In the genomic region with DNA sequence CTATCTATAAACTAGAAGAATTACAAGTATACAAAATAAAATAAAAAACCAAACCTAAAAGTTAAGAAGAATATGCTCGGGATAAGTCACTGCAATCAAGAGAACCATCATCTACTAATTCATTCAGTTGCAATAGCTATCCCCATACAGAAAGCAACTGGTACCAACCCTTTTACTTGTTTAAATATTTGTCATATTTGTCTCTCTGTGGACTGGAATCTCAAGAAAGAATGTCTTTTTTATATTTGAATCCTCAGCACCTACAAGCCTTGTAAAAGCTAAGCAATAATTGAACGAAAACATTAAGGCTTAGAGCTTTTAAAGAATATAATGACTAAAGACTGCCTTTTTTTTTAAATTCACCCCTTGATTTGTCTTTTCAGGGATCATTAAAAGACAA, we compare ENCODE assay signal across 1 cellular context.
TF ChIP-seq lines count a peak whose summit lies in the region.

No MANE protein-coding gene starts in this region.

TF ChIP-seq in HepG2, 621 proteins besides CTCF, POLR2A, EP300 and RAD21:
- TF ChIP-seq SUZ12 (IDR thresholded peaks at IDR 0.05; ENCODE audit: low read depth, low read length) (no peak), ZNF260 (CRISPR knock-in tag; IDR thresholded peaks at IDR 0.05; ENCODE audit: borderline replicate concordance, low read depth) (no peak), ZBTB8A (CRISPR knock-in tag; IDR thresholded peaks at IDR 0.05; ENCODE audit: borderline replicate concordance, low read depth) (no peak), ZNF672 (CRISPR knock-in tag; IDR thresholded peaks at IDR 0.05) (no peak), HES4 (CRISPR knock-in tag; IDR thresholded peaks at IDR 0.05; ENCODE audit: borderline replicate concordance) (no peak), KDM5B (CRISPR knock-in tag; IDR thresholded peaks at IDR 0.05; ENCODE audit: borderline replicate concordance) (no peak), SIN3B (IDR thresholded peaks at IDR 0.05; ENCODE audit: low read length) (no peak), SMARCE1 (IDR thresholded peaks at IDR 0.05; ENCODE audit: borderline replicate concordance) (no peak), HNF4G (IDR thresholded peaks at IDR 0.05; ENCODE audit: borderline replicate concordance, low read depth, low read length) (no peak), HNF4G (CRISPR knock-in tag; IDR thresholded peaks at IDR 0.05; ENCODE audit: borderline replicate concordance, low read depth) (no peak), ARNTL (CRISPR knock-in tag; IDR thresholded peaks at IDR 0.05) (no peak)
- TF ChIP-seq, protein P1, sequence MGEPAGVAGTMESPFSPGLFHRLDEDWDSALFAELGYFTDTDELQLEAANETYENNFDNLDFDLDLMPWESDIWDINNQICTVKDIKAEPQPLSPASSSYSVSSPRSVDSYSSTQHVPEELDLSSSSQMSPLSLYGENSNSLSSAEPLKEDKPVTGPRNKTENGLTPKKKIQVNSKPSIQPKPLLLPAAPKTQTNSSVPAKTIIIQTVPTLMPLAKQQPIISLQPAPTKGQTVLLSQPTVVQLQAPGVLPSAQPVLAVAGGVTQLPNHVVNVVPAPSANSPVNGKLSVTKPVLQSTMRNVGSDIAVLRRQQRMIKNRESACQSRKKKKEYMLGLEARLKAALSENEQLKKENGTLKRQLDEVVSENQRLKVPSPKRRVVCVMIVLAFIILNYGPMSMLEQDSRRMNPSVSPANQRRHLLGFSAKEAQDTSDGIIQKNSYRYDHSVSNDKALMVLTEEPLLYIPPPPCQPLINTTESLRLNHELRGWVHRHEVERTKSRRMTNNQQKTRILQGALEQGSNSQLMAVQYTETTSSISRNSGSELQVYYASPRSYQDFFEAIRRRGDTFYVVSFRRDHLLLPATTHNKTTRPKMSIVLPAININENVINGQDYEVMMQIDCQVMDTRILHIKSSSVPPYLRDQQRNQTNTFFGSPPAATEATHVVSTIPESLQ (CRISPR knock-in tag; conservative IDR thresholded peaks at IDR 0.05) = no peak
- TF ChIP-seq, protein P2, sequence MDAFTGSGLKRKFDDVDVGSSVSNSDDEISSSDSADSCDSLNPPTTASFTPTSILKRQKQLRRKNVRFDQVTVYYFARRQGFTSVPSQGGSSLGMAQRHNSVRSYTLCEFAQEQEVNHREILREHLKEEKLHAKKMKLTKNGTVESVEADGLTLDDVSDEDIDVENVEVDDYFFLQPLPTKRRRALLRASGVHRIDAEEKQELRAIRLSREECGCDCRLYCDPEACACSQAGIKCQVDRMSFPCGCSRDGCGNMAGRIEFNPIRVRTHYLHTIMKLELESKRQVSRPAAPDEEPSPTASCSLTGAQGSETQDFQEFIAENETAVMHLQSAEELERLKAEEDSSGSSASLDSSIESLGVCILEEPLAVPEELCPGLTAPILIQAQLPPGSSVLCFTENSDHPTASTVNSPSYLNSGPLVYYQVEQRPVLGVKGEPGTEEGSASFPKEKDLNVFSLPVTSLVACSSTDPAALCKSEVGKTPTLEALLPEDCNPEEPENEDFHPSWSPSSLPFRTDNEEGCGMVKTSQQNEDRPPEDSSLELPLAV (CRISPR knock-in tag; conservative IDR thresholded peaks at IDR 0.05; ENCODE audit: low read depth) = no peak
- TF ChIP-seq, protein P3, sequence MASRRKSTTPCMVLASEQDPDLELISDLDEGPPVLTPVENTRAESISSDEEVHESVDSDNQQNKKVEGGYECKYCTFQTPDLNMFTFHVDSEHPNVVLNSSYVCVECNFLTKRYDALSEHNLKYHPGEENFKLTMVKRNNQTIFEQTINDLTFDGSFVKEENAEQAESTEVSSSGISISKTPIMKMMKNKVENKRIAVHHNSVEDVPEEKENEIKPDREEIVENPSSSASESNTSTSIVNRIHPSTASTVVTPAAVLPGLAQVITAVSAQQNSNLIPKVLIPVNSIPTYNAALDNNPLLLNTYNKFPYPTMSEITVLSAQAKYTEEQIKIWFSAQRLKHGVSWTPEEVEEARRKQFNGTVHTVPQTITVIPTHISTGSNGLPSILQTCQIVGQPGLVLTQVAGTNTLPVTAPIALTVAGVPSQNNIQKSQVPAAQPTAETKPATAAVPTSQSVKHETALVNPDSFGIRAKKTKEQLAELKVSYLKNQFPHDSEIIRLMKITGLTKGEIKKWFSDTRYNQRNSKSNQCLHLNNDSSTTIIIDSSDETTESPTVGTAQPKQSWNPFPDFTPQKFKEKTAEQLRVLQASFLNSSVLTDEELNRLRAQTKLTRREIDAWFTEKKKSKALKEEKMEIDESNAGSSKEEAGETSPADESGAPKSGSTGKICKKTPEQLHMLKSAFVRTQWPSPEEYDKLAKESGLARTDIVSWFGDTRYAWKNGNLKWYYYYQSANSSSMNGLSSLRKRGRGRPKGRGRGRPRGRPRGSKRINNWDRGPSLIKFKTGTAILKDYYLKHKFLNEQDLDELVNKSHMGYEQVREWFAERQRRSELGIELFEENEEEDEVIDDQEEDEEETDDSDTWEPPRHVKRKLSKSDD (CRISPR knock-in tag; IDR thresholded peaks at IDR 0.05; ENCODE audit: low read depth) = no peak
- TF ChIP-seq, protein P4, sequence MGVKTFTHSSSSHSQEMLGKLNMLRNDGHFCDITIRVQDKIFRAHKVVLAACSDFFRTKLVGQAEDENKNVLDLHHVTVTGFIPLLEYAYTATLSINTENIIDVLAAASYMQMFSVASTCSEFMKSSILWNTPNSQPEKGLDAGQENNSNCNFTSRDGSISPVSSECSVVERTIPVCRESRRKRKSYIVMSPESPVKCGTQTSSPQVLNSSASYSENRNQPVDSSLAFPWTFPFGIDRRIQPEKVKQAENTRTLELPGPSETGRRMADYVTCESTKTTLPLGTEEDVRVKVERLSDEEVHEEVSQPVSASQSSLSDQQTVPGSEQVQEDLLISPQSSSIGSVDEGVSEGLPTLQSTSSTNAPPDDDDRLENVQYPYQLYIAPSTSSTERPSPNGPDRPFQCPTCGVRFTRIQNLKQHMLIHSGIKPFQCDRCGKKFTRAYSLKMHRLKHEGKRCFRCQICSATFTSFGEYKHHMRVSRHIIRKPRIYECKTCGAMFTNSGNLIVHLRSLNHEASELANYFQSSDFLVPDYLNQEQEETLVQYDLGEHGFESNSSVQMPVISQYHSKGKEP (CRISPR knock-in tag; IDR thresholded peaks at IDR 0.05) = no peak
- TF ChIP-seq, protein P5, sequence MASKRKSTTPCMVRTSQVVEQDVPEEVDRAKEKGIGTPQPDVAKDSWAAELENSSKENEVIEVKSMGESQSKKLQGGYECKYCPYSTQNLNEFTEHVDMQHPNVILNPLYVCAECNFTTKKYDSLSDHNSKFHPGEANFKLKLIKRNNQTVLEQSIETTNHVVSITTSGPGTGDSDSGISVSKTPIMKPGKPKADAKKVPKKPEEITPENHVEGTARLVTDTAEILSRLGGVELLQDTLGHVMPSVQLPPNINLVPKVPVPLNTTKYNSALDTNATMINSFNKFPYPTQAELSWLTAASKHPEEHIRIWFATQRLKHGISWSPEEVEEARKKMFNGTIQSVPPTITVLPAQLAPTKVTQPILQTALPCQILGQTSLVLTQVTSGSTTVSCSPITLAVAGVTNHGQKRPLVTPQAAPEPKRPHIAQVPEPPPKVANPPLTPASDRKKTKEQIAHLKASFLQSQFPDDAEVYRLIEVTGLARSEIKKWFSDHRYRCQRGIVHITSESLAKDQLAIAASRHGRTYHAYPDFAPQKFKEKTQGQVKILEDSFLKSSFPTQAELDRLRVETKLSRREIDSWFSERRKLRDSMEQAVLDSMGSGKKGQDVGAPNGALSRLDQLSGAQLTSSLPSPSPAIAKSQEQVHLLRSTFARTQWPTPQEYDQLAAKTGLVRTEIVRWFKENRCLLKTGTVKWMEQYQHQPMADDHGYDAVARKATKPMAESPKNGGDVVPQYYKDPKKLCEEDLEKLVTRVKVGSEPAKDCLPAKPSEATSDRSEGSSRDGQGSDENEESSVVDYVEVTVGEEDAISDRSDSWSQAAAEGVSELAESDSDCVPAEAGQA (IDR thresholded peaks at IDR 0.05; ENCODE audit: low read depth) = no peak
- TF ChIP-seq, protein P5 (CRISPR knock-in tag; IDR thresholded peaks at IDR 0.05; ENCODE audit: borderline replicate concordance) = no peak
